ENCODE assay signal across 15 cellular contexts in genomic region chr1:56647106-56647505, GRCh38. TPM values are rescaled to one million over a fixed set of nuclear protein-coding genes. Genes with fewer than 3 reads are reported as not detected.
"Had no signal": no experiment of that assay in that cellular context is flagged by ENCODE, and none has a peak within 500 bp of the region (broad histone marks: within the 10 kb centered on the region; RNA-seq: fewer than 3 reads in every experiment).

No MANE protein-coding gene starts in this region.

- ATAC-seq: esophagus mucosa had no signal

- H3K4me1 Mint-ChIP-seq: activated naive CD4-positive, alpha-beta T cell treated with anti-CD3 and anti-CD28 coated beads, Interleukin-2, amount 10 ng/mL, durations not matched to agents 7 days and 5 days had no signal

- H3K4me1 ChIP-seq: uterus had no signal

- H3K36me3 ChIP-seq: neutrophil, prostate gland, stomach, thyroid gland, uterus had no signal

- H3K36me3 Mint-ChIP-seq: activated naive CD4-positive, alpha-beta T cell treated with anti-CD3 and anti-CD28 coated beads, Interleukin-2, amount 10 ng/mL, durations not matched to agents 7 days and 5 days had no signal

- H3K4me3 ChIP-seq: prostate gland, skin epidermis, thyroid gland, uterus had no signal

- H3K4me3 Mint-ChIP-seq: activated CD4-positive, alpha-beta T cell treated with anti-CD3 and anti-CD28 coated beads, Interleukin-2, amount 10 ng/mL, durations not matched to agents 7 days and 5 days; activated naive CD4-positive, alpha-beta T cell treated with anti-CD3 and anti-CD28 coated beads, Interleukin-2, amount 10 ng/mL, durations not matched to agents 7 days and 5 days had no signal

- H3K9me3 Mint-ChIP-seq: activated CD4-positive, alpha-beta T cell treated with anti-CD3 and anti-CD28 coated beads, Interleukin-2, amount 10 ng/mL, durations not matched to agents 7 days and 5 days; activated naive CD4-positive, alpha-beta T cell treated with anti-CD3 and anti-CD28 coated beads, Interleukin-2, amount 10 ng/mL, durations not matched to agents 7 days and 5 days had no signal

- DNase-seq: activated CD4-positive, alpha-beta T cell treated with anti-CD3 and anti-CD28 coated beads, Interleukin-2, amount 10 ng/mL, durations not matched to agents 7 days and 5 days; activated CD4-positive, CD25-positive, alpha-beta regulatory T cell; activated CD8-positive, alpha-beta memory T cell treated with anti-CD3 and anti-CD28 coated beads for 24 hours; activated naive CD4-positive, alpha-beta T cell treated with anti-CD3 and anti-CD28 coated beads, Interleukin-2, amount 10 ng/mL, durations not matched to agents 7 days and 5 days; foreskin fibroblast; head of caudate nucleus; stomach; uterus had no signal

- FAIRE-seq: keratinocyte had no signal

- H3K27ac ChIP-seq: neutrophil, prostate gland, skin epidermis, uterus had no signal

- H3K27ac Mint-ChIP-seq: activated CD4-positive, alpha-beta T cell treated with anti-CD3 and anti-CD28 coated beads, Interleukin-2, amount 10 ng/mL, durations not matched to agents 7 days and 5 days; activated naive CD4-positive, alpha-beta T cell treated with anti-CD3 and anti-CD28 coated beads, Interleukin-2, amount 10 ng/mL, durations not matched to agents 7 days and 5 days had no signal

- H3K9me3 ChIP-seq: neutrophil, prostate gland, stomach, thyroid gland, uterus had no signal

- H3K27me3 ChIP-seq: thyroid gland, uterus had no signal

RNA-seq across cellular contexts. Expression of gene PRKAA2, which starts 2.0 kb away (rescaled TPM):
- total RNA-seq: activated CD4-positive, alpha-beta T cell treated with anti-CD3 and anti-CD28 coated beads, Interleukin-2, amount 10 ng/mL, durations not matched to agents 7 days and 5 days; T-helper 2 cell treated with Interferon-gamma antibody and Interleukin-4, amounts not matched to agents 100 ng/mL and 5 ng/mL, for 36 hours had no signal
